ENCODE assay signal across 10 cellular contexts in genomic region chr4:139144161-139144859, GRCh38. TPM values are rescaled to one million over a fixed set of nuclear protein-coding genes. Genes with fewer than 3 reads are reported as not detected.
DNase-seq lines count a peak whose midpoint lies in the region; ATAC-seq and TF ChIP-seq lines count a peak whose summit lies in the region.
"Had no signal": no experiment of that assay in that cellular context is flagged by ENCODE, and none has a peak within 500 bp of the region (broad histone marks: within the 10 kb centered on the region; RNA-seq: fewer than 3 reads in every experiment).

No MANE protein-coding gene starts in this region.

- POLR2A ChIA-PET in activated CD4-positive, alpha-beta T cell treated with anti-CD3 and anti-CD28 coated beads for 36 hours (lab: Charles Lee): no interaction called here

- H3K27me3 Mint-ChIP-seq in activated CD4-positive, alpha-beta T cell treated with anti-CD3 and anti-CD28 coated beads for 36 hours: no peaks in the 10 kb centered on the region
- H3K27me3 Mint-ChIP-seq: activated CD4-positive, alpha-beta T cell treated with anti-CD3 and anti-CD28 coated beads, Interleukin-2, amount 10 ng/mL, durations not matched to agents 7 days and 5 days; effector memory CD8-positive, alpha-beta T cell had no signal

- in situ Hi-C loops in ACHN (cut with HindIII; ENCODE audit: low pct_ligation_motif_present, low pct_unique_long_range_greater_than_20kb, low sequenced_read_pairs): no loop called here

- H3K27me3 ChIP-seq in HL-60 (ENCODE audit: insufficient read depth, poor library complexity, severe bottlenecking): no peaks in the 10 kb centered on the region
- H3K27me3 ChIP-seq in right atrium auricular region: no peaks in the 10 kb centered on the region
- no peaks in the 10 kb centered on the region for H3K27me3 ChIP-seq in skeletal muscle tissue (ENCODE audit: control insufficient read depth in 3 of 3, insufficient read depth in 3 of 3, low read length in 3 of 3)

- peak overlapping the region in 1 of 3 donors; percentile 0 for H3K9ac ChIP-seq in skeletal muscle tissue (ENCODE audit: low read depth in 1 of 3, low read length in 3 of 3)

- H3K9me3 Mint-ChIP-seq in activated CD4-positive, alpha-beta T cell treated with anti-CD3 and anti-CD28 coated beads for 36 hours (ENCODE audit: low read depth): peaks cover 10% of the 10 kb centered on the region
- H3K9me3 Mint-ChIP-seq: effector memory CD8-positive, alpha-beta T cell had no signal

- no peaks in the 10 kb centered on the region for H3K9me3 ChIP-seq in right atrium auricular region
- no peaks in the 10 kb centered on the region for H3K9me3 ChIP-seq in skeletal muscle tissue (ENCODE audit: control insufficient read depth in 3 of 3, low read length in 3 of 3)

- no peak overlapping the region for H3K27ac ChIP-seq in HL-60 (replicated peaks)
- no peak overlapping the region for H3K27ac ChIP-seq in right atrium auricular region
- peak overlapping the region; percentile 27 for H3K27ac ChIP-seq in skeletal muscle tissue (ENCODE audit: low read depth, low read length)

- H3K4me1 ChIP-seq in right atrium auricular region (peaks cover 0 to 34% of the 10 kb centered on the region in 2 donors), skeletal muscle tissue (ENCODE audit: control insufficient read depth in 3 of 3, insufficient read depth in 3 of 3, low read length in 3 of 3) (peaks cover 33 to 42% (median 41%) of the 10 kb centered on the region in 3 donors)

- intact Hi-C loops in activated CD4-positive, alpha-beta T cell treated with anti-CD3 and anti-CD28 coated beads for 36 hours (cut with DNase I, micrococcal nuclease): no loop called here

- H3K4me3 ChIP-seq in HL-60 (replicated peaks; ENCODE audit: insufficient read depth, low read length): no peak overlapping the region
- H3K4me3 ChIP-seq in right atrium auricular region: no peak overlapping the region
- H3K4me3 ChIP-seq in skeletal muscle tissue (ENCODE audit: low read length in 3 of 3): peak overlapping the region in 2 of 3 donors; percentile 1

- DNase-seq in HL-60 (ENCODE audit: low read depth in 1 of 2, low spot score in 1 of 2): peak; percentile 34 to 86
- DNase-seq in UCSD-AML1 (lab: John Stamatoyannopoulos, UW; ENCODE audit: unreplicated experiment): peak; percentile 56
- peak; percentile 66 for DNase-seq in right atrium auricular region (ENCODE audit: low spot score)
- no peak for DNase-seq in activated CD4-positive, alpha-beta T cell treated with anti-CD3 and anti-CD28 coated beads for 36 hours
- DNase-seq in ACHN: no peak
- no peak for DNase-seq in NCI-H2107 treated with DMSO at 0.1 percent for 48 hours (lab: John Stamatoyannopoulos, UW; ENCODE audit: unreplicated experiment)
- DNase-seq: activated CD4-positive, alpha-beta T cell treated with anti-CD3 and anti-CD28 coated beads, Interleukin-2, amount 10 ng/mL, durations not matched to agents 7 days and 5 days had no signal

- H3K36me3 ChIP-seq in right atrium auricular region (no peaks in the 10 kb centered on the region), skeletal muscle tissue (ENCODE audit: control insufficient read depth in 3 of 3, insufficient read depth in 3 of 3, low read length in 3 of 3) (no peaks in the 10 kb centered on the region)

- no peak for ATAC-seq in activated CD4-positive, alpha-beta T cell treated with anti-CD3 and anti-CD28 coated beads for 36 hours
- no peak for ATAC-seq in HG03378 (IDR thresholded peaks at IDR 0.05; ENCODE audit: unreplicated experiment)

- peaks cover 12% of the 10 kb centered on the region for H3K4me1 Mint-ChIP-seq in activated CD4-positive, alpha-beta T cell treated with anti-CD3 and anti-CD28 coated beads for 36 hours

- TF ChIP-seq CTCF in HL-60 (IDR thresholded peaks at IDR 0.05; ENCODE audit: insufficient read depth, low read length): no peak
- no peak for TF ChIP-seq CTCF in right atrium auricular region (IDR thresholded peaks at IDR 0.05)

- CTCF ChIA-PET in activated CD4-positive, alpha-beta T cell treated with anti-CD3 and anti-CD28 coated beads for 36 hours (lab: Charles Lee): no interaction called here

- no peak overlapping the region for H3K27ac Mint-ChIP-seq in activated CD4-positive, alpha-beta T cell treated with anti-CD3 and anti-CD28 coated beads for 36 hours
- H3K27ac Mint-ChIP-seq: activated CD4-positive, alpha-beta T cell treated with anti-CD3 and anti-CD28 coated beads, Interleukin-2, amount 10 ng/mL, durations not matched to agents 7 days and 5 days had no signal

- H3K4me3 Mint-ChIP-seq in activated CD4-positive, alpha-beta T cell treated with anti-CD3 and anti-CD28 coated beads for 36 hours: no peak overlapping the region
- H3K4me3 Mint-ChIP-seq: activated CD4-positive, alpha-beta T cell treated with anti-CD3 and anti-CD28 coated beads, Interleukin-2, amount 10 ng/mL, durations not matched to agents 7 days and 5 days; effector memory CD8-positive, alpha-beta T cell had no signal

- H3K36me3 Mint-ChIP-seq in activated CD4-positive, alpha-beta T cell treated with anti-CD3 and anti-CD28 coated beads for 36 hours (ENCODE audit: low read depth): peaks cover 9% of the 10 kb centered on the region

RNA-seq across cellular contexts. Expression of gene ELF2, which starts 32.7 kb away (rescaled TPM):
- total RNA-seq in right atrium auricular region (10 to 100 TPM; 32.2 to 32.3 TPM), skeletal muscle tissue (88.2 TPM)
- total RNA-seq in activated CD4-positive, alpha-beta T cell treated with anti-CD3 and anti-CD28 coated beads for 36 hours: 10 to 100 TPM; 26.2 to 33.4 TPM

Comparison
In these comparisons a context has a peak if more than half of its experiments do, and no peak if none do; other contexts are left out.
1. DNase-seq: peak in HL-60 (2 of 2), UCSD-AML1 (single experiment) and right atrium auricular region (single experiment); none in activated CD4-positive, alpha-beta T cell treated with anti-CD3 and anti-CD28 coated beads for 36 hours (single experiment), ACHN (single experiment) and NCI-H2107 treated with DMSO at 0.1 percent for 48 hours (single experiment).
2. H3K4me3 ChIP-seq: peak in skeletal muscle tissue (2 of 3); none in HL-60 (single experiment) and right atrium auricular region (0 of 2).